ENCODE assay signal across 1 cellular context in genomic region chr19:7629347-7630054, GRCh38.
TF ChIP-seq lines count a peak whose summit lies in the region.

A gene with protein sequence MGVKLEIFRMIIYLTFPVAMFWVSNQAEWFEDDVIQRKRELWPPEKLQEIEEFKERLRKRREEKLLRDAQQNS (plus strand): TSS chr19:7629793. CDS start chr19:7629834, 41 bp downstream.
XAB2 (minus strand) TSS chr19:7629545; CDS start chr19:7629527, 18 bp downstream.

TF ChIP-seq in HepG2, 621 proteins besides CTCF, POLR2A, EP300 and RAD21 (continued from another document and continues in another):
- TF ChIP-seq ZNF574 (CRISPR knock-in tag; IDR thresholded peaks at IDR 0.05) (peak; percentile 86), ZNF770 (CRISPR knock-in tag; IDR thresholded peaks at IDR 0.05) (no peak), POGZ (CRISPR knock-in tag; IDR thresholded peaks at IDR 0.05) (peak; percentile 59; the same call in 1 of the 2 replicates), SKIL (CRISPR knock-in tag; IDR thresholded peaks at IDR 0.05; ENCODE audit: borderline replicate concordance) (no peak), CC2D1A (CRISPR knock-in tag; IDR thresholded peaks at IDR 0.05) (no peak), KLF12 (CRISPR knock-in tag; IDR thresholded peaks at IDR 0.05; ENCODE audit: borderline replicate concordance) (peak; percentile 70; the same call in 1 of the 2 replicates), FOXK1 (CRISPR knock-in tag; IDR thresholded peaks at IDR 0.05; ENCODE audit: borderline replicate concordance, low read depth) (peak; percentile 99), GMEB1 (CRISPR knock-in tag; IDR thresholded peaks at IDR 0.05; ENCODE audit: borderline replicate concordance) (peak; percentile 90), MEF2D (CRISPR knock-in tag; IDR thresholded peaks at IDR 0.05) (0 out of 2 replicates have a peak, but pooled peaks have one; percentile 75), GABPB1 (CRISPR knock-in tag; IDR thresholded peaks at IDR 0.05) (peak; percentile 95), MED1 (CRISPR knock-in tag; IDR thresholded peaks at IDR 0.05) (0 out of 2 replicates have a peak, but pooled peaks have one; percentile 38), IKZF5 (CRISPR knock-in tag; IDR thresholded peaks at IDR 0.05) (peak; percentile 45; the same call in 1 of the 2 replicates), MED13 (CRISPR knock-in tag; IDR thresholded peaks at IDR 0.05) (peak; percentile 45; the same call in 1 of the 2 replicates)
- TF ChIP-seq, protein P1, sequence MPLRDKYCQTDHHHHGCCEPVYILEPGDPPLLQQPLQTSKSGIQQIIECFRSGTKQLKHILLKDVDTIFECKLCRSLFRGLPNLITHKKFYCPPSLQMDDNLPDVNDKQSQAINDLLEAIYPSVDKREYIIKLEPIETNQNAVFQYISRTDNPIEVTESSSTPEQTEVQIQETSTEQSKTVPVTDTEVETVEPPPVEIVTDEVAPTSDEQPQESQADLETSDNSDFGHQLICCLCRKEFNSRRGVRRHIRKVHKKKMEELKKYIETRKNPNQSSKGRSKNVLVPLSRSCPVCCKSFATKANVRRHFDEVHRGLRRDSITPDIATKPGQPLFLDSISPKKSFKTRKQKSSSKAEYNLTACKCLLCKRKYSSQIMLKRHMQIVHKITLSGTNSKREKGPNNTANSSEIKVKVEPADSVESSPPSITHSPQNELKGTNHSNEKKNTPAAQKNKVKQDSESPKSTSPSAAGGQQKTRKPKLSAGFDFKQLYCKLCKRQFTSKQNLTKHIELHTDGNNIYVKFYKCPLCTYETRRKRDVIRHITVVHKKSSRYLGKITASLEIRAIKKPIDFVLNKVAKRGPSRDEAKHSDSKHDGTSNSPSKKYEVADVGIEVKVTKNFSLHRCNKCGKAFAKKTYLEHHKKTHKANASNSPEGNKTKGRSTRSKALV (CRISPR knock-in tag; IDR thresholded peaks at IDR 0.05), result peak; percentile 19; the same call in 1 of the 2 replicates
- TF ChIP-seq, protein P2, sequence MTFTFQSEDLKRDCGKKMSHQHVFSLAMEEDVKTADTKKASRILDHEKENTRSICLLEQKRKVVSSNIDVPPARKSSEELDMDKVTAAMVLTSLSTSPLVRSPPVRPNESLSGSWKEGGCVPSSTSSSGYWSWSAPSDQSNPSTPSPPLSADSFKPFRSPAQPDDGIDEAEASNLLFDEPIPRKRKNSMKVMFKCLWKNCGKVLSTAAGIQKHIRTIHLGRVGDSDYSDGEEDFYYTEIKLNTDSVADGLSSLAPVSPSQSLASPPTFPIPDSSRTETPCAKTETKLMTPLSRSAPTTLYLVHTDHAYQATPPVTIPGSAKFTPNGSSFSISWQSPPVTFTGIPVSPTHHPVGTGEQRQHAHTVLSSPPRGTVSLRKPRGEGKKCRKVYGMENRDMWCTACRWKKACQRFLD (CRISPR knock-in tag; IDR thresholded peaks at IDR 0.05; ENCODE audit: borderline replicate concordance), result peak; percentile 54; the same call in 1 of the 2 replicates
- TF ChIP-seq, protein P3, sequence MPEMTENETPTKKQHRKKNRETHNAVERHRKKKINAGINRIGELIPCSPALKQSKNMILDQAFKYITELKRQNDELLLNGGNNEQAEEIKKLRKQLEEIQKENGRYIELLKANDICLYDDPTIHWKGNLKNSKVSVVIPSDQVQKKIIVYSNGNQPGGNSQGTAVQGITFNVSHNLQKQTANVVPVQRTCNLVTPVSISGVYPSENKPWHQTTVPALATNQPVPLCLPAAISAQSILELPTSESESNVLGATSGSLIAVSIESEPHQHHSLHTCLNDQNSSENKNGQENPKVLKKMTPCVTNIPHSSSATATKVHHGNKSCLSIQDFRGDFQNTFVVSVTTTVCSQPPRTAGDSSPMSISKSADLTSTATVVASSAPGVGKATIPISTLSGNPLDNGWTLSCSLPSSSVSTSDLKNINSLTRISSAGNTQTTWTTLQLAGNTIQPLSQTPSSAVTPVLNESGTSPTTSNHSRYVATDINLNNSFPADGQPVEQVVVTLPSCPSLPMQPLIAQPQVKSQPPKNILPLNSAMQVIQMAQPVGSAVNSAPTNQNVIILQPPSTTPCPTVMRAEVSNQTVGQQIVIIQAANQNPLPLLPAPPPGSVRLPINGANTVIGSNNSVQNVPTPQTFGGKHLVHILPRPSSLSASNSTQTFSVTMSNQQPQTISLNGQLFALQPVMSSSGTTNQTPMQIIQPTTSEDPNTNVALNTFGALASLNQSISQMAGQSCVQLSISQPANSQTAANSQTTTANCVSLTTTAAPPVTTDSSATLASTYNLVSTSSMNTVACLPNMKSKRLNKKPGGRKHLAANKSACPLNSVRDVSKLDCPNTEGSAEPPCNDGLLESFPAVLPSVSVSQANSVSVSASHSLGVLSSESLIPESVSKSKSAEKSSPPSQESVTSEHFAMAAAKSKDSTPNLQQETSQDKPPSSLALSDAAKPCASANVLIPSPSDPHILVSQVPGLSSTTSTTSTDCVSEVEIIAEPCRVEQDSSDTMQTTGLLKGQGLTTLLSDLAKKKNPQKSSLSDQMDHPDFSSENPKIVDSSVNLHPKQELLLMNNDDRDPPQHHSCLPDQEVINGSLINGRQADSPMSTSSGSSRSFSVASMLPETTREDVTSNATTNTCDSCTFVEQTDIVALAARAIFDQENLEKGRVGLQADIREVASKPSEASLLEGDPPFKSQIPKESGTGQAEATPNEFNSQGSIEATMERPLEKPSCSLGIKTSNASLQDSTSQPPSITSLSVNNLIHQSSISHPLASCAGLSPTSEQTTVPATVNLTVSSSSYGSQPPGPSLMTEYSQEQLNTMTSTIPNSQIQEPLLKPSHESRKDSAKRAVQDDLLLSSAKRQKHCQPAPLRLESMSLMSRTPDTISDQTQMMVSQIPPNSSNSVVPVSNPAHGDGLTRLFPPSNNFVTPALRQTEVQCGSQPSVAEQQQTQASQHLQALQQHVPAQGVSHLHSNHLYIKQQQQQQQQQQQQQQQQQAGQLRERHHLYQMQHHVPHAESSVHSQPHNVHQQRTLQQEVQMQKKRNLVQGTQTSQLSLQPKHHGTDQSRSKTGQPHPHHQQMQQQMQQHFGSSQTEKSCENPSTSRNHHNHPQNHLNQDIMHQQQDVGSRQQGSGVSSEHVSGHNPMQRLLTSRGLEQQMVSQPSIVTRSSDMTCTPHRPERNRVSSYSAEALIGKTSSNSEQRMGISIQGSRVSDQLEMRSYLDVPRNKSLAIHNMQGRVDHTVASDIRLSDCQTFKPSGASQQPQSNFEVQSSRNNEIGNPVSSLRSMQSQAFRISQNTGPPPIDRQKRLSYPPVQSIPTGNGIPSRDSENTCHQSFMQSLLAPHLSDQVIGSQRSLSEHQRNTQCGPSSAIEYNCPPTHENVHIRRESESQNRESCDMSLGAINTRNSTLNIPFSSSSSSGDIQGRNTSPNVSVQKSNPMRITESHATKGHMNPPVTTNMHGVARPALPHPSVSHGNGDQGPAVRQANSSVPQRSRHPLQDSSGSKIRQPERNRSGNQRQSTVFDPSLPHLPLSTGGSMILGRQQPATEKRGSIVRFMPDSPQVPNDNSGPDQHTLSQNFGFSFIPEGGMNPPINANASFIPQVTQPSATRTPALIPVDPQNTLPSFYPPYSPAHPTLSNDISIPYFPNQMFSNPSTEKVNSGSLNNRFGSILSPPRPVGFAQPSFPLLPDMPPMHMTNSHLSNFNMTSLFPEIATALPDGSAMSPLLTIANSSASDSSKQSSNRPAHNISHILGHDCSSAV (CRISPR knock-in tag; IDR thresholded peaks at IDR 0.05; ENCODE audit: borderline replicate concordance), result no peak
- TF ChIP-seq, protein P4, sequence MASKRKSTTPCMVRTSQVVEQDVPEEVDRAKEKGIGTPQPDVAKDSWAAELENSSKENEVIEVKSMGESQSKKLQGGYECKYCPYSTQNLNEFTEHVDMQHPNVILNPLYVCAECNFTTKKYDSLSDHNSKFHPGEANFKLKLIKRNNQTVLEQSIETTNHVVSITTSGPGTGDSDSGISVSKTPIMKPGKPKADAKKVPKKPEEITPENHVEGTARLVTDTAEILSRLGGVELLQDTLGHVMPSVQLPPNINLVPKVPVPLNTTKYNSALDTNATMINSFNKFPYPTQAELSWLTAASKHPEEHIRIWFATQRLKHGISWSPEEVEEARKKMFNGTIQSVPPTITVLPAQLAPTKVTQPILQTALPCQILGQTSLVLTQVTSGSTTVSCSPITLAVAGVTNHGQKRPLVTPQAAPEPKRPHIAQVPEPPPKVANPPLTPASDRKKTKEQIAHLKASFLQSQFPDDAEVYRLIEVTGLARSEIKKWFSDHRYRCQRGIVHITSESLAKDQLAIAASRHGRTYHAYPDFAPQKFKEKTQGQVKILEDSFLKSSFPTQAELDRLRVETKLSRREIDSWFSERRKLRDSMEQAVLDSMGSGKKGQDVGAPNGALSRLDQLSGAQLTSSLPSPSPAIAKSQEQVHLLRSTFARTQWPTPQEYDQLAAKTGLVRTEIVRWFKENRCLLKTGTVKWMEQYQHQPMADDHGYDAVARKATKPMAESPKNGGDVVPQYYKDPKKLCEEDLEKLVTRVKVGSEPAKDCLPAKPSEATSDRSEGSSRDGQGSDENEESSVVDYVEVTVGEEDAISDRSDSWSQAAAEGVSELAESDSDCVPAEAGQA (IDR thresholded peaks at IDR 0.05; ENCODE audit: low read depth), result peak; percentile 88
- TF ChIP-seq, protein P4 (CRISPR knock-in tag; IDR thresholded peaks at IDR 0.05; ENCODE audit: borderline replicate concordance), result no peak
